In genomic region chr4:39609454-39609911, GRCh38 we compare ENCODE assay signal across 8 cellular contexts. TPM values are rescaled to one million over a fixed set of nuclear protein-coding genes. Genes with fewer than 3 reads are reported as not detected.
A peak's percentile ranks its signal among the peaks of the same experiment; 100 is the strongest.
DNase-seq lines count a peak whose midpoint lies in the region; ATAC-seq, FAIRE-seq and TF ChIP-seq lines count a peak whose summit lies in the region.

No MANE protein-coding gene starts in this region.

- TF ChIP-seq EP300 in A549 (IDR thresholded peaks at IDR 0.05), result no peak

- H3K4me2 ChIP-seq in A549, result peak overlapping the region; percentile 82

- DNase-seq in A549 (ENCODE audit: low read depth in 1 of 2, low spot score in 1 of 2) (peak in 1 of 2 experiments; percentile 37), SKM-1 (lab: John Stamatoyannopoulos, UW; ENCODE audit: unreplicated experiment) (peak; percentile 52), NCI-H1048 (lab: John Stamatoyannopoulos, UW) (no peak), DMS 273 treated with DMSO at 0.1 percent for 48 hours (lab: John Stamatoyannopoulos, UW) (no peak), uterus (no peak), AG08395 (ENCODE audit: low spot score) (no peak)

- TF ChIP-seq RAD21 in A549 (conservative IDR thresholded peaks at IDR 0.05 in 1 of 2, IDR thresholded peaks at IDR 0.05 in 1 of 2), result no peak

- TF ChIP-seq CTCF in A549 (IDR thresholded peaks at IDR 0.05) (no peak), uterus (IDR thresholded peaks at IDR 0.05) (no peak)

- CTCF ChIA-PET in A549 (lab: Yijun Ruan, JAX), result interaction anchor here (0.6 to 1.4 kb wide), 2 partner anchors 122 to 140 kb away, joined by 3 to 4 read pairs; no protein-coding TSS in a partner anchor

- 9% methylated on average over 6 of the region's 6 CpGs for WGBS in A549 (ENCODE audit: missing lambda C conversion rate)

- H3K4me3 ChIP-seq in A549 (no peak overlapping the region), uterus (no peak overlapping the region)

- POLR2A ChIA-PET in A549 (lab: Yijun Ruan, JAX), result no interaction called here

- H3K9me3 ChIP-seq in A549, result peaks cover 3% of the 10 kb centered on the region; the same call in 1 of the 3 replicates
- peaks cover 0 to 6% of the 10 kb centered on the region in 2 donors for H3K9me3 ChIP-seq in uterus

- H3K27ac ChIP-seq in A549, result peak overlapping the region; percentile 76 to 81
- no peak overlapping the region for H3K27ac ChIP-seq in uterus

- H3K27me3 ChIP-seq in uterus, result no peaks in the 10 kb centered on the region

- intact Hi-C loops in uterus (cut with DNase I; ENCODE audit: low total_unique reads), result no loop called here

- ATAC-seq in A549 (peak; percentile 68; a peak in 5 of 6 replicates), GM19324 (IDR thresholded peaks at IDR 0.05; ENCODE audit: low FRiP score, unreplicated experiment) (peak; percentile 85), HG03060 (IDR thresholded peaks at IDR 0.05; ENCODE audit: low read depth, unreplicated experiment) (peak; percentile 82)

- FAIRE-seq in A549 (lab: Jason Lieb, UNC), result no peak

- TF ChIP-seq POLR2A in A549 (IDR thresholded peaks at IDR 0.05; ENCODE audit: low read length), result no peak
- no peak for TF ChIP-seq POLR2A in uterus (IDR thresholded peaks at IDR 0.05)

- H3K4me1 ChIP-seq in A549, result peaks cover 43% of the 10 kb centered on the region
- H3K4me1 ChIP-seq in uterus, result no peaks in the 10 kb centered on the region

- H3K36me3 ChIP-seq in uterus, result no peaks in the 10 kb centered on the region

TF ChIP-seq in A549, 52 proteins besides CTCF, POLR2A, EP300 and RAD21:
- TF ChIP-seq EHMT2 (IDR thresholded peaks at IDR 0.05; ENCODE audit: low read depth) (no peak), E2F6 (IDR thresholded peaks at IDR 0.05; ENCODE audit: borderline replicate concordance, low read depth) (no peak), SREBF2 (IDR thresholded peaks at IDR 0.05) (no peak), RFX5 (IDR thresholded peaks at IDR 0.05) (no peak), NFE2L2 (conservative IDR thresholded peaks at IDR 0.05; ENCODE audit: low read length) (no peak), KDM1A (IDR thresholded peaks at IDR 0.05; ENCODE audit: low read depth) (no peak), JUN (IDR thresholded peaks at IDR 0.05) (no peak), HOXB5 (CRISPR knock-in tag; IDR thresholded peaks at IDR 0.05) (no peak), FOSL2 (IDR thresholded peaks at IDR 0.05) (no peak), FOSL2 (CRISPR knock-in tag; IDR thresholded peaks at IDR 0.05) (no peak), ESRRA (IDR thresholded peaks at IDR 0.05; ENCODE audit: borderline replicate concordance, low read length) (no peak), TFCP2L1 (CRISPR knock-in tag; IDR thresholded peaks at IDR 0.05) (no peak), RCOR1 (IDR thresholded peaks at IDR 0.05; ENCODE audit: low read depth, low read length) (no peak), FOXS1 (CRISPR knock-in tag; IDR thresholded peaks at IDR 0.05) (no peak), RARB (CRISPR knock-in tag; IDR thresholded peaks at IDR 0.05) (no peak), NR3C1 (IDR thresholded peaks at IDR 0.05) (no peak), SMC3 (IDR thresholded peaks at IDR 0.05) (no peak), PHF8 (IDR thresholded peaks at IDR 0.05; ENCODE audit: borderline replicate concordance, low read depth) (no peak)
- TF ChIP-seq, protein P1, sequence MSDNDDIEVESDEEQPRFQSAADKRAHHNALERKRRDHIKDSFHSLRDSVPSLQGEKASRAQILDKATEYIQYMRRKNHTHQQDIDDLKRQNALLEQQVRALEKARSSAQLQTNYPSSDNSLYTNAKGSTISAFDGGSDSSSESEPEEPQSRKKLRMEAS (IDR thresholded peaks at IDR 0.05), result no peak
- TF ChIP-seq, protein P2, sequence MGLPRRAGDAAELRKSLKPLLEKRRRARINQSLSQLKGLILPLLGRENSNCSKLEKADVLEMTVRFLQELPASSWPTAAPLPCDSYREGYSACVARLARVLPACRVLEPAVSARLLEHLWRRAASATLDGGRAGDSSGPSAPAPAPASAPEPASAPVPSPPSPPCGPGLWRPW (IDR thresholded peaks at IDR 0.05), result no peak

RNA-seq across cellular contexts. Expression of gene SMIM14, which starts 29.2 kb away (rescaled TPM):
- polyA plus RNA-seq in A549 (2011; rRNA removed) (81.3 and 109 TPM in 2 replicates), A549 (2017; fragmentation: RNase III; extraction: RNeasy Plus Mini Kit Qiagen cat#74134 plus additional on column Dnase treatment) (14.9 to 21.4 TPM (median 20.5 TPM) in 3 replicates)
- 10.0 and 11.1 TPM in 2 replicates for polyA plus RNA-seq in A549 (2012; cell fraction: cytosol; rRNA removed)
- polyA plus RNA-seq in A549 (2012; cell fraction: nucleus; rRNA removed), result 1.6 and 3.5 TPM in 2 replicates
- 46.7 and 48.8 TPM in 2 replicates for polyA minus RNA-seq in A549 (2011; rRNA and poly(A)+ RNA removed)
- total RNA-seq in uterus, result 10 to 100 TPM; 21.3 to 53.2 (median 35.3) TPM

Comparison
In these comparisons a context has a peak if more than half of its experiments do, and no peak if none do; other contexts are left out.
1. H3K27ac ChIP-seq: peak in A549 (2 of 2); none in uterus (0 of 2).
2. Peak in every context shown above with its lines, with median percentiles within 50 percentile points of each other: ATAC-seq.